Comparison of ENCODE assay signal across 1 cellular context in genomic region chr1:93475691-93476090, GRCh38.
TF ChIP-seq lines count a peak whose summit lies in the region.

No MANE protein-coding gene starts in this region.

TF ChIP-seq in K562, 482 proteins besides CTCF, POLR2A, EP300 and RAD21 (continued from another document):
- no peak for TF ChIP-seq CREB3 (tag; conservative IDR thresholded peaks at IDR 0.05; ENCODE audit: low read depth)
